33 cellular contexts compared by ENCODE assay signal in genomic region chr21:39707316-39707715, GRCh38. TPM values are rescaled to one million over a fixed set of nuclear protein-coding genes. Genes with fewer than 3 reads are reported as not detected.
"Had no signal": no experiment of that assay in that cellular context is flagged by ENCODE, and none has a peak within 500 bp of the region (broad histone marks: within the 10 kb centered on the region; RNA-seq: fewer than 3 reads in every experiment).

No MANE protein-coding gene starts in this region.

- H3K4me1 ChIP-seq: adrenal gland, gastrocnemius medialis, left ventricle myocardium inferior, prostate gland, uterus had no signal

- H3K27me3 Mint-ChIP-seq: activated naive CD8-positive, alpha-beta T cell; type B pancreatic cell had no signal

- H3K36me3 ChIP-seq: adrenal gland, gastrocnemius medialis, left ventricle myocardium inferior, neutrophil, prostate gland, thoracic aorta, uterus had no signal

- H3K9me3 Mint-ChIP-seq: type B pancreatic cell had no signal

- DNase-seq: activated CD4-positive, alpha-beta T cell treated with anti-CD3 and anti-CD28 coated beads for 48 hours; activated CD4-positive, alpha-beta T cell treated with anti-CD3 and anti-CD28 coated beads, Interleukin-2, amount 50 U/mL, for 48 hours; activated CD8-positive, alpha-beta memory T cell treated with anti-CD3 and anti-CD28 coated beads for 24 hours; activated effector memory CD4-positive, alpha-beta T cell treated with Interleukin-2 at 50 U/mL for 16 hours; activated naive CD4-positive, alpha-beta T cell treated with Interleukin-2 at 50 U/mL for 16 hours; adrenal gland; aorta; body of pancreas; dorsolateral prefrontal cortex; effector memory CD4-positive, alpha-beta T cell; erythroblast; gastrocnemius medialis; hippocampal formation; islet precursor cell; left ventricle myocardium inferior; retina; stimulated activated CD4-positive, alpha-beta T cell treated with anti-CD3 and anti-CD28 coated beads, Interleukin-12 subunit alpha, Interleukin-12 subunit beta, amount 100 ng/mL, for 4 hours; stimulated activated CD4-positive, alpha-beta T cell treated with anti-CD3 and anti-CD28 coated beads, Interleukin-4, amount 100 ng/mL, for 1 hour; stimulated activated naive CD8-positive, alpha-beta T cell treated with anti-CD3 and anti-CD28 coated beads, Interleukin-15, Interleukin-2, amounts not matched to agents 100 U/mL and 50 U/mL, for 24 hours; uterus had no signal

- H3K4me3 Mint-ChIP-seq: activated naive CD8-positive, alpha-beta T cell; nephron; type B pancreatic cell had no signal

- H3K27ac Mint-ChIP-seq: activated naive CD8-positive, alpha-beta T cell; nephron; type B pancreatic cell had no signal

- H3K36me3 Mint-ChIP-seq: type B pancreatic cell had no signal

- H3K9me3 ChIP-seq: adrenal gland, body of pancreas, gastrocnemius medialis, neutrophil, prostate gland, thoracic aorta, uterus had no signal

- H3K4me1 Mint-ChIP-seq: nephron had no signal

- H3K4me3 ChIP-seq: adrenal gland, body of pancreas, coronary artery, dorsolateral prefrontal cortex, gastrocnemius medialis, left ventricle myocardium inferior, prostate gland, skin epidermis, thoracic aorta, uterus had no signal

- H3K27ac ChIP-seq: adrenal gland, body of pancreas, coronary artery, dorsolateral prefrontal cortex, gastrocnemius medialis, left ventricle myocardium inferior, neutrophil, prostate gland, skin epidermis, thoracic aorta, uterus had no signal

- H3K27me3 ChIP-seq: body of pancreas, neutrophil, uterus had no signal

RNA-seq across cellular contexts. Expression of gene IGSF5, which starts 37.7 kb away (rescaled TPM):
- total RNA-seq: aorta; gastrocnemius medialis; lung microvascular endothelial cell; mesenteric fat pad; osteocyte; sciatic nerve; T-helper 1 cell treated with Interleukin-12 subunit alpha and Interleukin-12 subunit beta and Interleukin-4 antibody, amounts not matched to agents 30 ng/mL and 1 ng/mL, for 36 hours; thoracic aorta had no signal
